In genomic region chr6:106973841-106974336, GRCh38 we compare ENCODE assay signal across 8 cellular contexts. TPM values are rescaled to one million over a fixed set of nuclear protein-coding genes. Genes with fewer than 3 reads are reported as not detected.
A peak's percentile ranks its signal among the peaks of the same experiment; 100 is the strongest.
DNase-seq lines count a peak whose midpoint lies in the region; ATAC-seq and TF ChIP-seq lines count a peak whose summit lies in the region.

No MANE protein-coding gene starts in this region.

- H3K4me1 Mint-ChIP-seq in activated CD4-positive, alpha-beta T cell treated with anti-CD3 and anti-CD28 coated beads for 36 hours = peaks cover 11% of the 10 kb centered on the region
- H3K4me1 Mint-ChIP-seq in endothelial cell (ENCODE audit: unreplicated experiment) = peaks cover 14% of the 10 kb centered on the region

- no peak for ATAC-seq in activated CD4-positive, alpha-beta T cell treated with anti-CD3 and anti-CD28 coated beads for 36 hours
- ATAC-seq in GM18519 (IDR thresholded peaks at IDR 0.05; ENCODE audit: low FRiP score, unreplicated experiment) = no peak
- ATAC-seq in GM21528 (IDR thresholded peaks at IDR 0.05; ENCODE audit: low FRiP score, unreplicated experiment) = no peak

- H4K20me1 ChIP-seq in OCI-LY3 (ENCODE audit: insufficient read depth, low read length) (peaks cover 10% of the 10 kb centered on the region; the same call in 1 of the 2 replicates), osteoblast (ENCODE audit: insufficient read depth, low read length) (no peaks in the 10 kb centered on the region)

- H3K36me3 ChIP-seq in OCI-LY3 (replicated peaks; ENCODE audit: low read depth, low read length) = no peaks in the 10 kb centered on the region
- H3K36me3 ChIP-seq in osteoblast (ENCODE audit: insufficient read depth, low read length) = no peaks in the 10 kb centered on the region

- intact Hi-C loops in activated CD4-positive, alpha-beta T cell treated with anti-CD3 and anti-CD28 coated beads for 36 hours (cut with DNase I, micrococcal nuclease) = loop anchor here in 1 of 2 experiments (10.0 kb wide), 1 partner anchor 609 kb away; the partner anchor contains the start of gene CRYBG1

- no peak overlapping the region for H3K27ac ChIP-seq in OCI-LY3 (ENCODE audit: low read length)
- H3K27ac ChIP-seq in osteoblast (ENCODE audit: low read depth, low read length) = no peak overlapping the region

- H3K27ac Mint-ChIP-seq in activated CD4-positive, alpha-beta T cell treated with anti-CD3 and anti-CD28 coated beads for 36 hours = no peak overlapping the region
- peak overlapping the region; percentile 77 for H3K27ac Mint-ChIP-seq in endothelial cell (ENCODE audit: unreplicated experiment)

- H3K4me1 ChIP-seq in OCI-LY3 (ENCODE audit: low read length) = peaks cover 13% of the 10 kb centered on the region
- no peaks in the 10 kb centered on the region for H3K4me1 ChIP-seq in osteoblast (ENCODE audit: insufficient read depth, low read length)

- H3K4me2 ChIP-seq in OCI-LY3 (ENCODE audit: low read length) (peak overlapping the region; percentile 86), osteoblast (ENCODE audit: insufficient read depth, low read length) (no peak overlapping the region)

- H3K79me2 ChIP-seq in OCI-LY3 (ENCODE audit: low read length) (peaks cover 21% of the 10 kb centered on the region), osteoblast (ENCODE audit: insufficient read depth, low read length) (no peaks in the 10 kb centered on the region)

- no peaks in the 10 kb centered on the region for H3K9me3 ChIP-seq in OCI-LY3 (ENCODE audit: insufficient read depth, low read length)
- no peaks in the 10 kb centered on the region for H3K9me3 ChIP-seq in osteoblast (ENCODE audit: low read depth, low read length)

- POLR2A ChIA-PET in activated CD4-positive, alpha-beta T cell treated with anti-CD3 and anti-CD28 coated beads for 36 hours (lab: Charles Lee) = no interaction called here

- peak; percentile 5 for DNase-seq in activated CD4-positive, alpha-beta T cell treated with anti-CD3 and anti-CD28 coated beads for 36 hours
- no peak for DNase-seq in activated CD4-positive, alpha-beta T cell treated with anti-CD3 and anti-CD28 coated beads for 1 hour
- DNase-seq in endothelial cell (ENCODE audit: low spot score) (peak; percentile 28), osteoblast (ENCODE audit: insufficient read length, low spot score, missing footprints) (peak; percentile 74), NCI-H2029 treated with DMSO at 0.1 percent for 48 hours (lab: John Stamatoyannopoulos, UW) (no peak)

- no peaks in the 10 kb centered on the region for H3K36me3 Mint-ChIP-seq in activated CD4-positive, alpha-beta T cell treated with anti-CD3 and anti-CD28 coated beads for 36 hours (ENCODE audit: low read depth)
- peaks cover 22% of the 10 kb centered on the region for H3K36me3 Mint-ChIP-seq in endothelial cell (ENCODE audit: low read depth, unreplicated experiment)

- H2AFZ ChIP-seq in OCI-LY3 (ENCODE audit: low read depth, low read length) (peak overlapping the region; percentile 9; the same call in 1 of the 2 replicates), osteoblast (ENCODE audit: low read length) (no peak overlapping the region)

- CTCF ChIA-PET in activated CD4-positive, alpha-beta T cell treated with anti-CD3 and anti-CD28 coated beads for 36 hours (lab: Charles Lee) = no interaction called here

- peak overlapping the region; percentile 57 for H3K9ac ChIP-seq in OCI-LY3 (ENCODE audit: low read length)

- no peak for TF ChIP-seq CTCF in OCI-LY3 (IDR thresholded peaks at IDR 0.05; ENCODE audit: low read depth, low read length)
- no peak for TF ChIP-seq CTCF in endothelial cell (IDR thresholded peaks at IDR 0.05; ENCODE audit: unreplicated experiment)
- no peak for TF ChIP-seq CTCF in osteoblast (IDR thresholded peaks at IDR 0.05; ENCODE audit: extremely low read depth, low read depth, low read length)

- peaks cover 49% of the 10 kb centered on the region for H3K27me3 Mint-ChIP-seq in activated CD4-positive, alpha-beta T cell treated with anti-CD3 and anti-CD28 coated beads for 36 hours
- H3K27me3 Mint-ChIP-seq in endothelial cell (ENCODE audit: unreplicated experiment) = peaks cover 7% of the 10 kb centered on the region

- H3K27me3 ChIP-seq in OCI-LY3 (ENCODE audit: low read depth, low read length) (no peaks in the 10 kb centered on the region; the same call in 1 of the 2 replicates), osteoblast (ENCODE audit: insufficient read depth, low read length) (peaks cover 57% of the 10 kb centered on the region)

- H3K4me3 ChIP-seq in OCI-LY3 (ENCODE audit: low read length) = peak overlapping the region; percentile 92
- H3K4me3 ChIP-seq in osteoblast (ENCODE audit: insufficient read depth, low read length) = peak overlapping the region; percentile 10

- H3K9me3 Mint-ChIP-seq in activated CD4-positive, alpha-beta T cell treated with anti-CD3 and anti-CD28 coated beads for 36 hours (ENCODE audit: low read depth) = no peaks in the 10 kb centered on the region
- no peaks in the 10 kb centered on the region for H3K9me3 Mint-ChIP-seq in endothelial cell (ENCODE audit: unreplicated experiment)

- peak overlapping the region; percentile 44 for H3K4me3 Mint-ChIP-seq in activated CD4-positive, alpha-beta T cell treated with anti-CD3 and anti-CD28 coated beads for 36 hours
- peak overlapping the region; percentile 93 for H3K4me3 Mint-ChIP-seq in endothelial cell (ENCODE audit: unreplicated experiment)

RNA-seq across cellular contexts. Expression of gene CD24, which starts 0.6 kb away (rescaled TPM):
- total RNA-seq in activated CD4-positive, alpha-beta T cell treated with anti-CD3 and anti-CD28 coated beads for 36 hours = under 1 TPM in 1 of 2 experiments, not detected in 1; 0.21 TPM
- total RNA-seq in endothelial cell (ENCODE audit: unreplicated experiment) (796 TPM), osteoblast (3.3 and 4.1 TPM in 2 replicates)

RNA-seq across cellular contexts. Expression of gene MTRES1, which starts 54.1 kb away (rescaled TPM):
- total RNA-seq in activated CD4-positive, alpha-beta T cell treated with anti-CD3 and anti-CD28 coated beads for 36 hours = 10 to 100 TPM; 17.6 to 18.8 TPM
- total RNA-seq in endothelial cell (ENCODE audit: unreplicated experiment) (11.5 TPM), osteoblast (12.3 and 14.1 TPM in 2 replicates)

Comparison
In these comparisons a context has a peak if more than half of its experiments do, and no peak if none do; other contexts are left out.
1. DNase-seq: peak in activated CD4-positive, alpha-beta T cell treated with anti-CD3 and anti-CD28 coated beads for 36 hours (single experiment), endothelial cell (single experiment) and osteoblast (single experiment); none in activated CD4-positive, alpha-beta T cell treated with anti-CD3 and anti-CD28 coated beads for 1 hour (single experiment) and NCI-H2029 treated with DMSO at 0.1 percent for 48 hours (single experiment).
2. RNA of gene CD24, which starts 0.6 kb away (total RNA-seq): 796 TPM in endothelial cell (single experiment); 3.3 to 4.1 TPM in osteoblast and 0.21 TPM in activated CD4-positive, alpha-beta T cell treated with anti-CD3 and anti-CD28 coated beads for 36 hours; every median in the first group is over 100 times any median in the second.